8 cellular contexts compared by ENCODE assay signal in genomic region chr12:102478416-102479098, GRCh38. TPM values are rescaled to one million over a fixed set of nuclear protein-coding genes. Genes with fewer than 3 reads are reported as not detected.
DNase-seq lines count a peak whose midpoint lies in the region; ATAC-seq, FAIRE-seq and TF ChIP-seq lines count a peak whose summit lies in the region.

No MANE protein-coding gene starts in this region.

- intact Hi-C loops in pancreas (cut with DNase I): no loop called here

- peaks cover 9% of the 10 kb centered on the region for H3K27me3 Mint-ChIP-seq in activated naive CD8-positive, alpha-beta T cell treated with anti-CD3 and anti-CD28 coated beads for 36 hours
- H3K27me3 Mint-ChIP-seq in HFFc6 (ENCODE audit: insufficient read depth): no peaks in the 10 kb centered on the region

- no peak for FAIRE-seq in pancreas (lab: Jason Lieb, UNC)

- peak; percentile 62 for ATAC-seq in GM19324 (IDR thresholded peaks at IDR 0.05; ENCODE audit: low FRiP score, unreplicated experiment)
- peak; percentile 68 for ATAC-seq in HG03175 (IDR thresholded peaks at IDR 0.05; ENCODE audit: unreplicated experiment)
- ATAC-seq in pancreas: peak; percentile 23 to 49 (median 43)

- no peaks in the 10 kb centered on the region; the same call in 1 of the 2 replicates for H3K27me3 ChIP-seq in GM06990 (replicated peaks; ENCODE audit: control insufficient read depth, insufficient read depth, low read length)
- H3K27me3 ChIP-seq in pancreas: no peaks in the 10 kb centered on the region

- peaks cover 55% of the 10 kb centered on the region for H3K4me1 Mint-ChIP-seq in activated naive CD8-positive, alpha-beta T cell treated with anti-CD3 and anti-CD28 coated beads for 36 hours
- H3K4me1 Mint-ChIP-seq in HFFc6 (ENCODE audit: low read depth): peaks cover 16% of the 10 kb centered on the region

- H3K36me3 ChIP-seq in GM06990 (ENCODE audit: control insufficient read depth, insufficient read depth, low read length) (no peaks in the 10 kb centered on the region), pancreas (no peaks in the 10 kb centered on the region)

- no peaks in the 10 kb centered on the region for H3K4me1 ChIP-seq in pancreas

- 30 to 34% methylated on average over 4 of the region's 4 CpGs for WGBS in pancreas, 2 donors

- no peak overlapping the region for H3K27ac ChIP-seq in pancreas

- no peak for TF ChIP-seq CTCF in GM06990 (IDR thresholded peaks at IDR 0.05; ENCODE audit: insufficient read depth, low read length, poor library complexity, severe bottlenecking)
- no peak for TF ChIP-seq CTCF in pancreas (IDR thresholded peaks at IDR 0.05)
- no peak for TF ChIP-seq CTCF in HFFc6 (IDR thresholded peaks at IDR 0.05)

- DNase-seq in GM06990 (ENCODE audit: extremely low read depth, insufficient read length) (peak; percentile 48), pancreas (no peak), AG08395 (ENCODE audit: low spot score) (no peak), HFFc6 (no peak), H4 (ENCODE audit: low spot score) (no peak)
- peak; percentile 57 for DNase-seq in activated naive CD8-positive, alpha-beta T cell treated with anti-CD3 and anti-CD28 coated beads for 36 hours

- H3K4me3 ChIP-seq in GM06990 (replicated peaks; ENCODE audit: low read depth, low read length) (no peak overlapping the region), pancreas (peak overlapping the region in 1 of 4 donors; percentile 19)

- H3K9me3 Mint-ChIP-seq in activated naive CD8-positive, alpha-beta T cell treated with anti-CD3 and anti-CD28 coated beads for 36 hours: peaks cover 3% of the 10 kb centered on the region
- no peaks in the 10 kb centered on the region for H3K9me3 Mint-ChIP-seq in HFFc6

- no peaks in the 10 kb centered on the region for H3K9me3 ChIP-seq in pancreas

- H3K27ac Mint-ChIP-seq in activated naive CD8-positive, alpha-beta T cell treated with anti-CD3 and anti-CD28 coated beads for 36 hours: no peak overlapping the region
- H3K27ac Mint-ChIP-seq in HFFc6: no peak overlapping the region

- peaks cover 4% of the 10 kb centered on the region for H3K36me3 Mint-ChIP-seq in activated naive CD8-positive, alpha-beta T cell treated with anti-CD3 and anti-CD28 coated beads for 36 hours
- no peaks in the 10 kb centered on the region for H3K36me3 Mint-ChIP-seq in HFFc6 (ENCODE audit: low read depth)

- no peak overlapping the region for H3K4me3 Mint-ChIP-seq in activated naive CD8-positive, alpha-beta T cell treated with anti-CD3 and anti-CD28 coated beads for 36 hours
- no peak overlapping the region for H3K4me3 Mint-ChIP-seq in HFFc6

RNA-seq across cellular contexts. Expression of gene IGF1, which starts 1.8 kb away (rescaled TPM):
- total RNA-seq in activated naive CD8-positive, alpha-beta T cell treated with anti-CD3 and anti-CD28 coated beads for 36 hours: 1 to 10 TPM; 2.1 to 2.3 TPM
- total RNA-seq in pancreas: 10 to 100 TPM in 3 of 6 donors, 1 to 10 TPM in 3; 1.5 to 23.8 (median 8.5) TPM
- polyA plus RNA-seq in pancreas: 1 to 10 TPM; 2.4 to 6.8 TPM
- under 1 TPM in 4 of 6 experiments, not detected in 2; 0.34 to 0.81 (median 0.51) TPM for total RNA-seq in HFFc6 (2021; fragmentation: NEBNext Ultra II Directional; extraction: Animal tissue kit (Norgen Biotek cat#: 25700))
- total RNA-seq in H4 (2014; rRNA removed; shearing (Covaris generic)): 0.17 and 0.25 TPM in 2 replicates

Comparison
In these comparisons a context has a peak if more than half of its experiments do, and no peak if none do; other contexts are left out.
1. DNase-seq: peak in GM06990 (single experiment) and activated naive CD8-positive, alpha-beta T cell treated with anti-CD3 and anti-CD28 coated beads for 36 hours (single experiment); none in pancreas (0 of 6), AG08395 (single experiment), HFFc6 (single experiment) and H4 (single experiment).
2. Peak in every context shown above with its lines, with median percentiles within 50 percentile points of each other: ATAC-seq.